Comparison of ENCODE assay signal across 16 cellular contexts in the genomic region with DNA sequence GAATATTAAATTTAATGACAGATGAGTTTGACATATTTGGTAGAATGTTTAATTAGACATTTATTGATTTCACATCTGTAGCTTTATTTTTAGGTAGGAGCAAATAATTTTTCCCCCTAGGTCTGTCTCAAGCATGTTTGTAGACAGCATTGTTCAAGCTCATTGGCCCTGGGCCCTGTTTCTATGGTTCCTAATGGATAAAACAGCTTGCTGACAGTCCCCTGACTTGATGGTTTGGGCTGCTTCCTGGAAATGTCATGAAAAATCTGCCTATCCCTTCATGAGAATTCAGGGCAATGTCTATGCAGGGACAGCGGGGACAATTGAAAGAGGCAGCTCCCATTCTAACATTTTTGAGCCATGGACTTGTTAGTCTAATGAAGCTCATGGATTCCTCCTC.
DNase-seq lines count a peak whose midpoint lies in the region.
"Had no signal": no experiment of that assay in that cellular context is flagged by ENCODE, and none has a peak within 500 bp of the region (broad histone marks: within the 10 kb centered on the region; RNA-seq: fewer than 3 reads in every experiment).

No MANE protein-coding gene starts in this region.

- DNase-seq in NCI-H345 (lab: John Stamatoyannopoulos, UW) (peak; percentile 47), NCI-H345 treated with DMSO at 0.1 percent for 48 hours (lab: John Stamatoyannopoulos, UW; ENCODE audit: unreplicated experiment) (no peak), NCI-H2171 (lab: John Stamatoyannopoulos, UW) (peak; percentile 8), cerebellar cortex (ENCODE audit: low spot score) (peak; percentile 75), putamen (ENCODE audit: low spot score) (peak; percentile 10), SIG-M5 treated with dmso at 0.1 percent for 504 hours (lab: John Stamatoyannopoulos, UW; ENCODE audit: unreplicated experiment) (no peak), NCI-H526 (lab: John Stamatoyannopoulos, UW) (no peak)
- DNase-seq in activated CD4-positive, alpha-beta T cell treated with anti-CD3 and anti-CD28 coated beads, Interleukin-2, amount 50 U/mL, for 4 hours = no peak
- DNase-seq: activated CD4-positive, alpha-beta memory T cell treated with anti-CD3 and anti-CD28 coated beads for 36 hours; activated CD8-positive, alpha-beta memory T cell treated with anti-CD3 and anti-CD28 coated beads, Interleukin-2, amount 50 U/mL, for 4 hours; activated naive CD4-positive, alpha-beta T cell treated with anti-CD3 and anti-CD28 coated beads, Interleukin-2, amount 50 U/mL, for 16 hours; amniotic stem cell; HFFc6; MM.1S; NCI-H1436; stimulated activated CD4-positive, alpha-beta T cell treated with anti-CD3 and anti-CD28 coated beads, Interleukin-4, amount 100 ng/mL, for 24 hours had no signal

Comparison
In these comparisons a context has a peak if more than half of its experiments do, and no peak if none do; other contexts are left out.
1. DNase-seq: peak in NCI-H345 (single experiment), NCI-H2171 (single experiment), cerebellar cortex (single experiment) and putamen (single experiment); none in NCI-H345 treated with DMSO at 0.1 percent for 48 hours (single experiment), activated CD4-positive, alpha-beta T cell treated with anti-CD3 and anti-CD28 coated beads, Interleukin-2, amount 50 U/mL, for 4 hours (0 of 2), SIG-M5 treated with dmso at 0.1 percent for 504 hours (single experiment) and NCI-H526 (0 of 2).